ENCODE assay signal across 8 cellular contexts in the genomic region with DNA sequence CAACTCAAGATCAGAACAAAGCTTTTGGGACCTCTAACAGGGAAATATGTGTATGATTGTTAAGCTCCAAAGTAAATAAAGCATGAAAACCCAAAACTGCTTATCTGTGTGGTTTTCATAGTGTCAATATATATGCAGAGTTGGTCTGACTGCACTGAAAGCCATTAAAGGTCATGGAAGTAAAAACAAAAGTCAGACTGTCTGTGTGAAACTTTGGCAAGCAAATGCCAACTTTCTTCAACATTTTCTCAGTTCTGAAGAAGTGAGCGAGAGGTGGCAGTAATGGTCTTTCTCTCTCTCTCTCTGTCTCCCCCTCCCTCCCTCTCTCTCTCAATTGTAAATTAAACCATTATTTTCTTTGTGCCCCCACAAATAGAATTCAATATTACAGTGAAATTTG.
DNase-seq lines count a peak whose midpoint lies in the region; FAIRE-seq and TF ChIP-seq lines count a peak whose summit lies in the region.

No MANE protein-coding gene starts in this region.

- H3K14ac ChIP-seq in H9 (ENCODE audit: insufficient read depth, low read length) = no peak overlapping the region

- H3K4me1 Mint-ChIP-seq in H9 = peaks cover 25 to 31% of the 10 kb centered on the region in 2 experiments

- DNase-seq in GM18507 (ENCODE audit: extremely low spot score, insufficient read length, low read depth) = no peak
- DNase-seq in H9 = no peak
- DNase-seq in foreskin melanocyte = peak; percentile 65
- no peak for DNase-seq in NCI-H1436 (lab: John Stamatoyannopoulos, UW)
- DNase-seq in activated effector memory CD4-positive, alpha-beta T cell treated with Interleukin-2 at 50 U/mL for 16 hours = no peak
- DNase-seq in stimulated activated CD4-positive, alpha-beta T cell treated with anti-CD3 and anti-CD28 coated beads, Interleukin-12 subunit alpha, Interleukin-12 subunit beta, amount 100 ng/mL, for 4 hours = no peak
- DNase-seq in GF-D8 (lab: John Stamatoyannopoulos, UW) = no peak

- H3K27ac ChIP-seq in H9 (ENCODE audit: insufficient read length, low read depth, low read length) = no peak overlapping the region
- no peak overlapping the region for H3K27ac ChIP-seq in OCI-LY3 (ENCODE audit: low read length)

- no peak overlapping the region for H2BK15ac ChIP-seq in H9 (ENCODE audit: low read depth, low read length)

- no peak overlapping the region for H2BK12ac ChIP-seq in H9 (ENCODE audit: insufficient read length, low read depth, low read length)

- no peak overlapping the region for H2BK5ac ChIP-seq in H9 (ENCODE audit: insufficient read length, low read length)

- no peaks in the 10 kb centered on the region for H3K79me1 ChIP-seq in H9 (ENCODE audit: insufficient read depth, low read depth, low read length, poor library complexity, severe bottlenecking)

- H3K9ac ChIP-seq in H9 (ENCODE audit: extremely low read depth, insufficient read length, low read length) (no peak overlapping the region), OCI-LY3 (ENCODE audit: low read length) (no peak overlapping the region)

- H3K4ac ChIP-seq in H9 (ENCODE audit: low read depth, low read length) = no peak overlapping the region

- H3K18ac ChIP-seq in H9 (ENCODE audit: insufficient read length, low read depth, low read length) = no peak overlapping the region

- no peak overlapping the region for H4K91ac ChIP-seq in H9 (ENCODE audit: insufficient read length, low read depth, low read length)

- TF ChIP-seq CTCF in H9 (conservative IDR thresholded peaks at IDR 0.05) = peak; percentile 55; the same call in 2 of the 3 replicates
- peak; percentile 59 for TF ChIP-seq CTCF in OCI-LY3 (IDR thresholded peaks at IDR 0.05; ENCODE audit: low read depth, low read length)

- H3K23ac ChIP-seq in H9 (ENCODE audit: insufficient read length, low read depth, low read length) = no peak overlapping the region

- H3K27me3 ChIP-seq in H9 (ENCODE audit: insufficient read depth, low read length) = no peaks in the 10 kb centered on the region
- peaks cover 26% of the 10 kb centered on the region; the same call in 1 of the 2 replicates for H3K27me3 ChIP-seq in OCI-LY3 (ENCODE audit: low read depth, low read length)

- H4K20me1 ChIP-seq in H9 (ENCODE audit: control insufficient read depth, insufficient read depth, insufficient read length) = no peaks in the 10 kb centered on the region
- H4K20me1 ChIP-seq in OCI-LY3 (ENCODE audit: insufficient read depth, low read length) = no peaks in the 10 kb centered on the region

- FAIRE-seq in GM18507 (lab: Jason Lieb, UNC) = peak; percentile 89

- no peak overlapping the region for H2BK20ac ChIP-seq in H9 (ENCODE audit: low read depth, low read length, poor library complexity, severe bottlenecking)

- H3K27me3 Mint-ChIP-seq in H9 (ENCODE audit: low read depth) = no peaks in the 10 kb centered on the region

- H3K56ac ChIP-seq in H9 (ENCODE audit: insufficient read length, low read depth, low read length) = no peak overlapping the region

- peak overlapping the region; percentile 55 for H3K4me2 ChIP-seq in H9 (ENCODE audit: insufficient read depth, insufficient read length, low read length)
- H3K4me2 ChIP-seq in OCI-LY3 (ENCODE audit: low read length) = no peak overlapping the region

- H2AFZ ChIP-seq in H9 (ENCODE audit: low read length) (no peak overlapping the region), OCI-LY3 (ENCODE audit: low read depth, low read length) (no peak overlapping the region)

- peak overlapping the region in 1 of 2 experiments; percentile 14; a peak in 2 of 5 replicates for H3K4me3 Mint-ChIP-seq in H9

- no peaks in the 10 kb centered on the region for H3K36me3 ChIP-seq in OCI-LY3 (replicated peaks; ENCODE audit: low read depth, low read length)

- H3K23me2 ChIP-seq in H9 (ENCODE audit: insufficient read length, low read depth, low read length, poor library complexity, severe bottlenecking) = no peaks in the 10 kb centered on the region

- H3K27ac Mint-ChIP-seq in H9 = peak overlapping the region in 2 of 3 experiments; percentile 50 to 59; a peak in 3 of 7 replicates

- no peaks in the 10 kb centered on the region for H3K9me3 Mint-ChIP-seq in H9

- no peak overlapping the region for H2BK120ac ChIP-seq in H9 (ENCODE audit: low read depth, low read length, poor library complexity, severe bottlenecking)

- H3K36me3 Mint-ChIP-seq in H9 (ENCODE audit: insufficient read depth in 1 of 3, low read depth in 3 of 3) = no peaks in the 10 kb centered on the region

- no peak overlapping the region for H2AK5ac ChIP-seq in H9 (ENCODE audit: insufficient read length, low read length)

- no peak overlapping the region for H4K8ac ChIP-seq in H9 (replicated peaks; ENCODE audit: insufficient read length, low read depth, low read length)

- H3K79me2 ChIP-seq in H9 (ENCODE audit: insufficient read depth, low read length) (no peaks in the 10 kb centered on the region), OCI-LY3 (ENCODE audit: low read length) (no peaks in the 10 kb centered on the region)

- no peak overlapping the region for H3T11ph ChIP-seq in H9 (ENCODE audit: low read length)

- no peak overlapping the region for H3K4me3 ChIP-seq in OCI-LY3 (ENCODE audit: low read length)

- no CpG with 5 or more reads among the region's 1 CpG for WGBS in H9 (ENCODE audit: extremely low coverage, insufficient read length, low lambda C conversion rate)

- H4K5ac ChIP-seq in H9 (ENCODE audit: insufficient read length, low read depth, low read length) = no peak overlapping the region

- H3K9me3 ChIP-seq in H9 (ENCODE audit: control insufficient read depth, low read depth, low read length) (no peaks in the 10 kb centered on the region), OCI-LY3 (ENCODE audit: insufficient read depth, low read length) (no peaks in the 10 kb centered on the region)

- peaks cover 2% of the 10 kb centered on the region; the same call in 1 of the 2 replicates for H3K4me1 ChIP-seq in H9 (ENCODE audit: insufficient read depth, low read length)
- peaks cover 5% of the 10 kb centered on the region for H3K4me1 ChIP-seq in OCI-LY3 (ENCODE audit: low read length)
